ENCODE assay signal across 13 cellular contexts in the genomic region with DNA sequence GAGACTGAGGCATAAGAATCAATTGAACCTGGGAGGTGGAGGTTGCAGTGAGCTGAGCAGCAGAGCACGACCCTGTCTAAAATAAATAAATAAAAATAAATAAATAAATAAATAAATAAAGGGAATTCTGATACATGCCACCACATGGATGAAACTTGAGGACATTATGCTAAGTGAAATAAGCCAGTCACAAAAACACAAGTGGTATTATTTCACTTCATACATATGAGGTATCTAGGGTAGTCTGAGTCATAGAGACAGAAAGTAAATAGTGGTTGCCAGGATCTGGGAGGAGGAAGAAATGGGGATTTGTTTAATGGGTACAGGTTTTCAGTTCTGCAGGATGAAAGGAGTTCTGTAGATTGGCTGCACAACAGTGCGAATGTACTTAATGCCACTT. TPM values are rescaled to one million over a fixed set of nuclear protein-coding genes. Genes with fewer than 3 reads are reported as not detected.
DNase-seq lines count a peak whose midpoint lies in the region; ATAC-seq, FAIRE-seq and TF ChIP-seq lines count a peak whose summit lies in the region.
"Had no signal": no experiment of that assay in that cellular context is flagged by ENCODE, and none has a peak within 500 bp of the region (broad histone marks: within the 10 kb centered on the region; RNA-seq: fewer than 3 reads in every experiment).

No MANE protein-coding gene starts in this region.

- WGBS in GM23248 (ENCODE audit: low coverage in 1 of 2, low lambda C conversion rate in 2 of 2, missing lambda C conversion rate in 2 of 2), 2 experiments: 63 to 75% methylated on average over 2 of the region's 2 CpGs
- WGBS in pancreas, 2 donors: 78 to 89% methylated on average over 2 of the region's 2 CpGs

- no peaks in the 10 kb centered on the region for H3K9me3 ChIP-seq in GM23248 (ENCODE audit: low read depth)
- no peaks in the 10 kb centered on the region for H3K9me3 ChIP-seq in pancreas

- TF ChIP-seq CTCF in epithelial cell of esophagus (IDR thresholded peaks at IDR 0.05; ENCODE audit: insufficient read depth, low read depth, low read length, missing control alignments) (no peak), pancreas (IDR thresholded peaks at IDR 0.05) (no peak)

- intact Hi-C loops in pancreas (cut with DNase I): no loop called here

- H3K4me1 ChIP-seq in GM23248 (ENCODE audit: insufficient read depth): no peaks in the 10 kb centered on the region
- H3K4me1 ChIP-seq in pancreas: peaks cover 0 to 5% (median 0%) of the 10 kb centered on the region in 3 donors

- H4K20me1 ChIP-seq in GM23248 (ENCODE audit: insufficient read depth): no peaks in the 10 kb centered on the region

- H3K9me2 ChIP-seq in GM23248 (ENCODE audit: insufficient read depth): no peaks in the 10 kb centered on the region

- H3K27me3 ChIP-seq in GM23248 (replicated peaks; ENCODE audit: insufficient read depth) (peaks cover 30% of the 10 kb centered on the region), pancreas (no peaks in the 10 kb centered on the region)

- no peaks in the 10 kb centered on the region for H3K79me2 ChIP-seq in GM23248 (ENCODE audit: insufficient read depth)

- no peaks in the 10 kb centered on the region for H3F3A ChIP-seq in GM23248 (ENCODE audit: insufficient read depth)

- no peak overlapping the region for H3K9ac ChIP-seq in GM23248

- in situ Hi-C loops in GM23248 (cut with MboI): no loop called here

- DNase-seq in GM23248 (peak; percentile 79), NCI-H69 (lab: John Stamatoyannopoulos, UW) (peak; percentile 68), epithelial cell of esophagus (ENCODE audit: low read depth) (peak; percentile 70), pancreas (no peak), NCI-H1105 (lab: John Stamatoyannopoulos, UW) (no peak), substantia nigra (lab: John Stamatoyannopoulos, UW) (no peak)
- DNase-seq: activated naive CD8-positive, alpha-beta T cell treated with anti-CD3 and anti-CD28 coated beads for 36 hours; OCI-M1; T-helper 9 cell had no signal

- ATAC-seq in pancreas (peak in 3 of 4 donors; percentile 67 to 79 (median 78)), HG03139 (IDR thresholded peaks at IDR 0.05; ENCODE audit: unreplicated experiment) (no peak)

- no peak overlapping the region for H2AFZ ChIP-seq in GM23248

- H3K36me3 ChIP-seq in GM23248 (ENCODE audit: low read depth) (no peaks in the 10 kb centered on the region), pancreas (no peaks in the 10 kb centered on the region)

- FAIRE-seq in pancreas (lab: Jason Lieb, UNC): no peak

- no peak overlapping the region for H3K27ac ChIP-seq in GM23248
- no peak overlapping the region for H3K27ac ChIP-seq in pancreas
- H3K27ac ChIP-seq in substantia nigra (ENCODE audit: low read depth, low read length, poor library complexity, severe bottlenecking): no peak overlapping the region

- no peak overlapping the region for H3K4me3 ChIP-seq in GM23248
- no peak overlapping the region for H3K4me3 ChIP-seq in epithelial cell of esophagus (ENCODE audit: low read length)
- H3K4me3 ChIP-seq in pancreas: no peak overlapping the region

- no peak overlapping the region for H3K4me2 ChIP-seq in GM23248 (ENCODE audit: unreplicated experiment)

RNA-seq across cellular contexts. Expression of a gene that starts 16.3 kb away (rescaled TPM):
- not detected in 2 replicates for total RNA-seq in GM23248 (2014; rRNA removed; shearing (Covaris generic))
- not detected in 2 replicates for polyA plus RNA-seq in GM23248 (2016; fragmentation: Nextera tagmentation; extraction: Ambion mirVana)
- 1 to 10 TPM in 1 of 6 donors, under 1 TPM in 5; 0.55 to 1.1 (median 0.76) TPM for total RNA-seq in pancreas
- 1 to 10 TPM; 1.3 to 2.9 TPM for polyA plus RNA-seq in pancreas

RNA-seq across cellular contexts. Expression of a gene that starts 53.4 kb away (rescaled TPM):
- total RNA-seq in GM23248 (2014; rRNA removed; shearing (Covaris generic)): not detected in 2 replicates
- polyA plus RNA-seq in GM23248 (2016; fragmentation: Nextera tagmentation; extraction: Ambion mirVana) (not detected in 2 replicates), pancreas (1 to 10 TPM; 1.6 to 5.0 TPM)
- 1 to 10 TPM in 1 of 6 donors, under 1 TPM in 5; 0.13 to 1.0 (median 0.52) TPM for total RNA-seq in pancreas
- total RNA-seq: activated CD8-positive, alpha-beta memory T cell treated with anti-CD3 and anti-CD28 coated beads for 36 hours; activated naive CD8-positive, alpha-beta T cell treated with anti-CD3 and anti-CD28 coated beads for 36 hours; mucosa of gallbladder; subcutaneous adipose tissue had no signal

Comparison
In these comparisons a context has a peak if more than half of its experiments do, and no peak if none do; other contexts are left out.
1. DNase-seq: peak in GM23248 (single experiment), NCI-H69 (single experiment) and epithelial cell of esophagus (single experiment); none in pancreas (0 of 6), NCI-H1105 (single experiment) and substantia nigra (0 of 49).